ENCODE assay signal across 23 cellular contexts in genomic region chr9:75683591-75683990, GRCh38.
"Had no signal": no experiment of that assay in that cellular context is flagged by ENCODE, and none has a peak within 500 bp of the region (broad histone marks: within the 10 kb centered on the region; RNA-seq: fewer than 3 reads in every experiment).

No MANE protein-coding gene starts in this region.

- H3K36me3 Mint-ChIP-seq: mesothelial cell of epicardium; stimulated activated naive B cell treated with anti-CD40 and anti-IgM and Interleukin-4, amounts not matched to agents 10 μg/mL and 1 μg/mL and 100 μg/mL, for 72 hours had no signal

- H3K4me1 Mint-ChIP-seq: central memory CD8-positive, alpha-beta T cell; natural killer cell had no signal

- H3K4me3 Mint-ChIP-seq: activated CD8-positive, alpha-beta T cell treated with anti-CD3 and anti-CD28 coated beads, Interleukin-2, amount 10 ng/mL, durations not matched to agents 7 days and 5 days; activated T-helper 1 cell treated with anti-CD3 and anti-CD28 coated beads, Interleukin-12 subunit alpha, Interleukin-12 subunit beta, Interleukin-2, Interleukin-4 antibody, amounts not matched to agents 30 ng/mL and 10 ng/mL and 1 ng/mL, durations not matched to agents 14 hours and 24 hours and 36 hours; central memory CD8-positive, alpha-beta T cell; mesothelial cell of epicardium; natural killer cell; stimulated activated naive B cell treated with anti-CD40 and anti-IgM and Interleukin-4, amounts not matched to agents 10 μg/mL and 1 μg/mL and 100 μg/mL, for 72 hours had no signal

- H3K9me3 ChIP-seq: esophagus muscularis mucosa, left ventricle myocardium inferior, sigmoid colon, transverse colon, uterus had no signal

- H3K9me3 Mint-ChIP-seq: activated T-helper 1 cell treated with anti-CD3 and anti-CD28 coated beads, Interleukin-12 subunit alpha, Interleukin-12 subunit beta, Interleukin-2, Interleukin-4 antibody, amounts not matched to agents 30 ng/mL and 10 ng/mL and 1 ng/mL, durations not matched to agents 14 hours and 24 hours and 36 hours had no signal

- H3K4me3 ChIP-seq: esophagus muscularis mucosa, heart right ventricle, left ventricle myocardium inferior, sigmoid colon, transverse colon, uterus had no signal

- ATAC-seq: activated CD8-positive, alpha-beta T cell treated with anti-CD3 and anti-CD28 coated beads, Interleukin-2, amount 10 ng/mL, durations not matched to agents 7 days and 5 days; heart right ventricle; natural killer cell; stimulated activated naive B cell treated with anti-CD40 and anti-IgM and Interleukin-4, amounts not matched to agents 10 μg/mL and 1 μg/mL and 100 μg/mL, for 72 hours had no signal

- H3K27ac Mint-ChIP-seq: activated CD8-positive, alpha-beta T cell treated with anti-CD3 and anti-CD28 coated beads, Interleukin-2, amount 10 ng/mL, durations not matched to agents 7 days and 5 days; activated T-helper 1 cell treated with anti-CD3 and anti-CD28 coated beads, Interleukin-12 subunit alpha, Interleukin-12 subunit beta, Interleukin-2, Interleukin-4 antibody, amounts not matched to agents 30 ng/mL and 10 ng/mL and 1 ng/mL, durations not matched to agents 14 hours and 24 hours and 36 hours; mesothelial cell of epicardium; natural killer cell; progenitor cell of endocrine pancreas; stimulated activated naive B cell treated with anti-CD40 and anti-IgM and Interleukin-4, amounts not matched to agents 10 μg/mL and 1 μg/mL and 100 μg/mL, for 72 hours had no signal

- H3K4me1 ChIP-seq: esophagus muscularis mucosa, sigmoid colon, transverse colon, uterus had no signal

- DNase-seq: activated CD4-positive, alpha-beta T cell treated with anti-CD3 and anti-CD28 coated beads for 1 hour; activated CD4-positive, alpha-beta T cell treated with anti-CD3 and anti-CD28 coated beads, Interleukin-2, amount 50 U/mL, for 1 hour; activated CD8-positive, alpha-beta T cell treated with anti-CD3 and anti-CD28 coated beads, Interleukin-2, amount 10 ng/mL, durations not matched to agents 7 days and 5 days; activated gamma-delta T cell; activated naive CD4-positive, alpha-beta T cell treated with anti-CD3 and anti-CD28 coated beads, Interleukin-2, amount 50 U/mL, for 16 hours; aorta; effector memory CD4-positive, alpha-beta T cell; heart right ventricle; left ventricle myocardium inferior; natural killer cell; retina; sigmoid colon; stimulated activated CD4-positive, alpha-beta T cell treated with anti-CD3 and anti-CD28 coated beads, Interleukin-2, amount 100 ng/mL, for 48 hours; stimulated activated CD8-positive, alpha-beta memory T cell treated with anti-CD3 and anti-CD28 coated beads, Interleukin-4, amount 100 ng/mL, for 48 hours; stimulated activated naive B cell treated with anti-CD40 and anti-IgM and Interleukin-4, amounts not matched to agents 10 μg/mL and 1 μg/mL and 100 μg/mL, for 72 hours; T-helper 9 cell; transverse colon; uterus had no signal

- H3K27me3 ChIP-seq: esophagus muscularis mucosa, heart right ventricle, sigmoid colon, transverse colon, uterus had no signal

- H3K36me3 ChIP-seq: esophagus muscularis mucosa, heart right ventricle, left ventricle myocardium inferior, sigmoid colon, transverse colon, uterus had no signal

- H3K27me3 Mint-ChIP-seq: central memory CD8-positive, alpha-beta T cell; progenitor cell of endocrine pancreas; stimulated activated naive B cell treated with anti-CD40 and anti-IgM and Interleukin-4, amounts not matched to agents 10 μg/mL and 1 μg/mL and 100 μg/mL, for 72 hours had no signal

- H3K27ac ChIP-seq: esophagus muscularis mucosa, heart right ventricle, left ventricle myocardium inferior, sigmoid colon, transverse colon, uterus had no signal
